10 cellular contexts compared by ENCODE assay signal in genomic region chr4:140253556-140254027, GRCh38.
A peak's percentile ranks its signal among the peaks of the same experiment; 100 is the strongest.
DNase-seq lines count a peak whose midpoint lies in the region; ATAC-seq and TF ChIP-seq lines count a peak whose summit lies in the region.
"Had no signal": no experiment of that assay in that cellular context is flagged by ENCODE, and none has a peak within 500 bp of the region (broad histone marks: within the 10 kb centered on the region; RNA-seq: fewer than 3 reads in every experiment).

No MANE protein-coding gene starts in this region.

- H3K36me3 ChIP-seq in mesodermal cell (ENCODE audit: control insufficient read depth, insufficient read depth, low read length) (no peaks in the 10 kb centered on the region), thoracic aorta (no peaks in the 10 kb centered on the region)
- H3K36me3 ChIP-seq: pancreas had no signal

- H3K9me3 ChIP-seq in mesodermal cell (ENCODE audit: control insufficient read depth, low read length) (no peaks in the 10 kb centered on the region), thoracic aorta (no peaks in the 10 kb centered on the region)
- H3K9me3 ChIP-seq: pancreas had no signal

- H3K27me3 ChIP-seq in thoracic aorta (replicated peaks; ENCODE audit: insufficient read depth) = no peaks in the 10 kb centered on the region
- H3K27me3 ChIP-seq: pancreas had no signal

- H3K4me1 Mint-ChIP-seq in activated T-cell treated with anti-CD3 and anti-CD28 coated beads, Interleukin-2, amount 50 U/mL, for 24 hours (ENCODE audit: low read depth) = peaks cover 43% of the 10 kb centered on the region
- peaks cover 22% of the 10 kb centered on the region for H3K4me1 Mint-ChIP-seq in activated naive CD8-positive, alpha-beta T cell treated with anti-CD3 and anti-CD28 coated beads, Interleukin-2, amount 10 ng/mL, durations not matched to agents 7 days and 5 days

- no peaks in the 10 kb centered on the region for H3K9me3 Mint-ChIP-seq in activated T-cell treated with anti-CD3 and anti-CD28 coated beads, Interleukin-2, amount 50 U/mL, for 24 hours
- H3K9me3 Mint-ChIP-seq in activated naive CD8-positive, alpha-beta T cell treated with anti-CD3 and anti-CD28 coated beads, Interleukin-2, amount 10 ng/mL, durations not matched to agents 7 days and 5 days = no peaks in the 10 kb centered on the region

- H3K4me3 ChIP-seq in mesodermal cell (ENCODE audit: extremely low read depth, insufficient read depth, low read length, poor library complexity, severe bottlenecking) (no peak overlapping the region), thoracic aorta (peak overlapping the region; percentile 85)

- peak overlapping the region; percentile 67 for H3K27ac ChIP-seq in mesodermal cell (ENCODE audit: low read depth, low read length, severe bottlenecking)
- no peak overlapping the region for H3K27ac ChIP-seq in thoracic aorta

- no peaks in the 10 kb centered on the region for H3K36me3 Mint-ChIP-seq in activated T-cell treated with anti-CD3 and anti-CD28 coated beads, Interleukin-2, amount 50 U/mL, for 24 hours (ENCODE audit: low read depth)
- no peaks in the 10 kb centered on the region for H3K36me3 Mint-ChIP-seq in activated naive CD8-positive, alpha-beta T cell treated with anti-CD3 and anti-CD28 coated beads, Interleukin-2, amount 10 ng/mL, durations not matched to agents 7 days and 5 days

- ATAC-seq in activated naive CD8-positive, alpha-beta T cell treated with anti-CD3 and anti-CD28 coated beads, Interleukin-2, amount 10 ng/mL, durations not matched to agents 7 days and 5 days (ENCODE audit: low read depth) = no peak
- ATAC-seq in thoracic aorta (ENCODE audit: insufficient number of reproducible peaks, low FRiP score, low read depth) = no peak
- no peak for ATAC-seq in GM18870 (IDR thresholded peaks at IDR 0.05; ENCODE audit: unreplicated experiment)

- POLR2A ChIA-PET in activated naive CD8-positive, alpha-beta T cell treated with anti-CD3 and anti-CD28 coated beads, Interleukin-2, amount 10 ng/mL, durations not matched to agents 7 days and 5 days (lab: Charles Lee) = interaction anchor here (0.6 to 1.5 kb wide), 3 partner anchors 100 to 240 kb away, joined by 3 to 4 read pairs (median 3); partner anchors contain the start of gene MAML3

- peaks cover 39% of the 10 kb centered on the region for H3K4me1 ChIP-seq in mesodermal cell (ENCODE audit: control insufficient read depth, insufficient read depth, low read length, poor library complexity, severe bottlenecking)
- H3K4me1 ChIP-seq in thoracic aorta (ENCODE audit: control insufficient read depth in 1 of 2, low read depth in 2 of 2) = peaks cover 4 to 7% of the 10 kb centered on the region in 2 donors

- no peak for TF ChIP-seq CTCF in thoracic aorta (IDR thresholded peaks at IDR 0.05)

- WGBS in mesodermal cell (ENCODE audit: insufficient coverage in 2 of 2), 2 experiments = 62% methylated on average over 7 of the region's 8 CpGs

- DNase-seq in activated T-cell treated with anti-CD3 and anti-CD28 coated beads, Interleukin-2, amount 50 U/mL, for 24 hours = no peak
- DNase-seq in activated T-cell treated with anti-CD3 and anti-CD28 coated beads for 4 hours (no peak), thoracic aorta (ENCODE audit: low spot score) (no peak), cerebellum (ENCODE audit: low spot score) (no peak), UCSD-AML1 (lab: John Stamatoyannopoulos, UW; ENCODE audit: unreplicated experiment) (no peak)
- no peak for DNase-seq in activated naive CD8-positive, alpha-beta T cell treated with anti-CD3 and anti-CD28 coated beads, Interleukin-2, amount 10 ng/mL, durations not matched to agents 7 days and 5 days
- DNase-seq: SHP77 treated with DMSO at 0.1 percent for 48 hours had no signal

- H3K4me3 Mint-ChIP-seq in activated T-cell treated with anti-CD3 and anti-CD28 coated beads, Interleukin-2, amount 50 U/mL, for 24 hours = peak overlapping the region; percentile 1
- H3K4me3 Mint-ChIP-seq in activated naive CD8-positive, alpha-beta T cell treated with anti-CD3 and anti-CD28 coated beads, Interleukin-2, amount 10 ng/mL, durations not matched to agents 7 days and 5 days = peak overlapping the region; percentile 69

- no peak overlapping the region for H3K27ac Mint-ChIP-seq in activated T-cell treated with anti-CD3 and anti-CD28 coated beads, Interleukin-2, amount 50 U/mL, for 24 hours
- H3K27ac Mint-ChIP-seq in activated naive CD8-positive, alpha-beta T cell treated with anti-CD3 and anti-CD28 coated beads, Interleukin-2, amount 10 ng/mL, durations not matched to agents 7 days and 5 days = peak overlapping the region; percentile 71

- H3K27me3 Mint-ChIP-seq in activated T-cell treated with anti-CD3 and anti-CD28 coated beads, Interleukin-2, amount 50 U/mL, for 24 hours = peaks cover 42% of the 10 kb centered on the region
- peaks cover 4% of the 10 kb centered on the region for H3K27me3 Mint-ChIP-seq in activated naive CD8-positive, alpha-beta T cell treated with anti-CD3 and anti-CD28 coated beads, Interleukin-2, amount 10 ng/mL, durations not matched to agents 7 days and 5 days
